ENCODE assay signal across 18 cellular contexts in the genomic region with DNA sequence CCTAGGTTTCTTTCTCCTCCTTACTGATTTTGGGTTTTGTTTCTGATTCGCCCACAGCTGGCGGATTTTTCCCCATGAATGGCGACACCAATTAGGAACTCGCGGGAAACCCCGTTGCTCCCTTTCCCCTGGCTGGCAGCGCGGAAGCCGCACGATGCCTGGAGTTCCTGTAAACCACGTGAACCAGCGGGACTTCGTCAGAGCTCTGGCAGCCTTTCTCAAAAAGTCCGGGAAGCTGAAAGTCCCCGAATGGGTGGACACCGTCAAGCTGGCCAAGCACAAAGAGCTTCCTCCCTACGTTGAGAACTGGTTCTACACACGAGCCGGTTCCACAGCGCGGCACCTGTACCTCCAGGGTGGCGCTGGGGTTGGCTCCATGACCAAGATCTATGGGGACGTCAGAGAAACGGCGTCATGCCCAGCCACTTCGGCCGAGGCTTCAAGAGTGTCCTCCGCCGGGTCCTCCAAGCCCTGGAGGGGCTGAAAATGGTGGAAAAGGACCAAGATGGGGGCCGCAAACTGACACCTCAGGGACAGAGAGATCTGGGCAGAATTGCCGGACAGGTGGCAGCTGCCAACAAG. TPM values are rescaled to one million over a fixed set of nuclear protein-coding genes. Genes with fewer than 3 reads are reported as not detected.
DNase-seq lines count a peak whose midpoint lies in the region; ATAC-seq and TF ChIP-seq lines count a peak whose summit lies in the region.
"Had no signal": no experiment of that assay in that cellular context is flagged by ENCODE, and none has a peak within 500 bp of the region (broad histone marks: within the 10 kb centered on the region; RNA-seq: fewer than 3 reads in every experiment).

No MANE protein-coding gene starts in this region.

- no peak overlapping the region for H4K8ac ChIP-seq in mesenchymal stem cell (ENCODE audit: low read length)

- H2BK5ac ChIP-seq in mesenchymal stem cell (ENCODE audit: low read depth, low read length, poor library complexity, severe bottlenecking): no peak overlapping the region

- H3K23ac ChIP-seq in mesenchymal stem cell (ENCODE audit: low read length in 2 of 2): no peak overlapping the region

- peaks cover 18% of the 10 kb centered on the region for H3K79me2 ChIP-seq in neural progenitor cell (ENCODE audit: low read depth)

- H2BK120ac ChIP-seq in mesenchymal stem cell (ENCODE audit: low read depth, low read length): no peak overlapping the region

- H3K36me3 ChIP-seq in mesenchymal stem cell (ENCODE audit: control insufficient read depth in 1 of 2, insufficient read depth in 2 of 2, low read depth in 1 of 2, low read length in 2 of 2) (no peaks in the 10 kb centered on the region), neural progenitor cell (no peaks in the 10 kb centered on the region)

- H3K27ac ChIP-seq in mesenchymal stem cell (ENCODE audit: low read length, poor library complexity, severe bottlenecking): no peak overlapping the region
- H3K27ac ChIP-seq in neural progenitor cell: no peak overlapping the region
- H3K27ac ChIP-seq: tibial nerve had no signal

- H3K4me1 ChIP-seq in mesenchymal stem cell (ENCODE audit: control insufficient read depth, insufficient read depth, low read depth, low read length) (peaks cover 6% of the 10 kb centered on the region), neural progenitor cell (peaks cover 4% of the 10 kb centered on the region)

- H3K18ac ChIP-seq in mesenchymal stem cell (ENCODE audit: low read depth in 1 of 2, low read length in 2 of 2): no peak overlapping the region

- H3K36me3 Mint-ChIP-seq in activated T-helper 1 cell treated with anti-CD3 and anti-CD28 coated beads, Interleukin-12 subunit alpha, Interleukin-12 subunit beta, Interleukin-2, Interleukin-4 antibody, amounts not matched to agents 30 ng/mL and 10 ng/mL and 1 ng/mL, durations not matched to agents 14 hours and 24 hours and 36 hours (ENCODE audit: low read depth): peaks cover 4% of the 10 kb centered on the region
- H3K36me3 Mint-ChIP-seq in neural progenitor cell: no peaks in the 10 kb centered on the region

- DNase-seq in Right ventricle myocardium inferior (ENCODE audit: missing footprints): peak; percentile 67
- DNase-seq in cardiac septum (ENCODE audit: low spot score): no peak
- DNase-seq in Right ventricle myocardium superior: peak; percentile 61
- DNase-seq in mesenchymal stem cell: no peak
- DNase-seq in ureter (ENCODE audit: low spot score): peak; percentile 43
- DNase-seq in activated T-helper 1 cell treated with anti-CD3 and anti-CD28 coated beads, Interleukin-12 subunit alpha, Interleukin-12 subunit beta, Interleukin-2, Interleukin-4 antibody, amounts not matched to agents 30 ng/mL and 10 ng/mL and 1 ng/mL, durations not matched to agents 14 hours and 24 hours and 36 hours (ENCODE audit: low spot score): no peak
- DNase-seq in SK-N-DZ (ENCODE audit: low spot score): no peak
- no peak for DNase-seq in neural progenitor cell (ENCODE audit: low spot score)
- DNase-seq: activated CD4-positive, alpha-beta T cell treated with anti-CD3 and anti-CD28 coated beads, Interleukin-2, amount 50 U/mL, for 48 hours; NCI-H1105; NCI-H446 treated with DMSO at 0.1 percent for 48 hours had no signal

- H2BK12ac ChIP-seq in mesenchymal stem cell (ENCODE audit: low read length in 2 of 2): no peak overlapping the region

- no peak for ATAC-seq in Right ventricle myocardium inferior
- no peak for ATAC-seq in Right ventricle myocardium superior (ENCODE audit: poor library complexity)
- ATAC-seq: naive thymus-derived CD8-positive, alpha-beta T cell; Panc1 had no signal

- no peak overlapping the region for H3K14ac ChIP-seq in mesenchymal stem cell (ENCODE audit: low read length in 2 of 2)

- H3K27me3 ChIP-seq in mesenchymal stem cell (ENCODE audit: control insufficient read depth in 1 of 2, insufficient read depth in 1 of 2, low read length in 2 of 2) (no peaks in the 10 kb centered on the region), neural progenitor cell (no peaks in the 10 kb centered on the region)

- H3K9me3 Mint-ChIP-seq in activated T-helper 1 cell treated with anti-CD3 and anti-CD28 coated beads, Interleukin-12 subunit alpha, Interleukin-12 subunit beta, Interleukin-2, Interleukin-4 antibody, amounts not matched to agents 30 ng/mL and 10 ng/mL and 1 ng/mL, durations not matched to agents 14 hours and 24 hours and 36 hours: no peaks in the 10 kb centered on the region
- peaks cover 2% of the 10 kb centered on the region for H3K9me3 Mint-ChIP-seq in neural progenitor cell
- H3K9me3 Mint-ChIP-seq: activated T-helper 2 cell treated with anti-CD3 and anti-CD28 coated beads, Interferon-gamma antibody, Interleukin-2, Interleukin-4, amounts not matched to agents 10 μg/mL and 5 μg/mL and 100 μg/mL, durations not matched to agents 14 hours and 24 hours and 36 hours; brain; naive thymus-derived CD8-positive, alpha-beta T cell; T-helper 2 cell treated with Interferon-gamma antibody and Interleukin-4, amounts not matched to agents 5 μg/mL and 100 μg/mL, for 36 hours had no signal

- H2AFZ ChIP-seq in mesenchymal stem cell (ENCODE audit: low read depth, low read length): no peak overlapping the region
- H2AFZ ChIP-seq in neural progenitor cell (replicated peaks): no peak overlapping the region

- H3K9me3 ChIP-seq in mesenchymal stem cell (ENCODE audit: control insufficient read depth, low read length) (no peaks in the 10 kb centered on the region), neural progenitor cell (ENCODE audit: low read depth) (no peaks in the 10 kb centered on the region)
- H3K9me3 ChIP-seq: tibial nerve had no signal

- H3K27ac Mint-ChIP-seq in activated T-helper 1 cell treated with anti-CD3 and anti-CD28 coated beads, Interleukin-12 subunit alpha, Interleukin-12 subunit beta, Interleukin-2, Interleukin-4 antibody, amounts not matched to agents 30 ng/mL and 10 ng/mL and 1 ng/mL, durations not matched to agents 14 hours and 24 hours and 36 hours: no peak overlapping the region
- no peak overlapping the region for H3K27ac Mint-ChIP-seq in neural progenitor cell
- H3K27ac Mint-ChIP-seq: activated T-helper 2 cell treated with anti-CD3 and anti-CD28 coated beads, Interferon-gamma antibody, Interleukin-2, Interleukin-4, amounts not matched to agents 10 μg/mL and 5 μg/mL and 100 μg/mL, durations not matched to agents 14 hours and 24 hours and 36 hours; brain; T-helper 2 cell treated with Interferon-gamma antibody and Interleukin-4, amounts not matched to agents 5 μg/mL and 100 μg/mL, for 36 hours had no signal

- WGBS in mesenchymal stem cell: 89% methylated on average over 30 of the region's 31 CpGs

- H3K9ac ChIP-seq in mesenchymal stem cell (ENCODE audit: low read length) (no peak overlapping the region), neural progenitor cell (no peak overlapping the region)

- H4K20me1 ChIP-seq in neural progenitor cell (ENCODE audit: low read depth): no peaks in the 10 kb centered on the region

- H2BK15ac ChIP-seq in mesenchymal stem cell (ENCODE audit: low read depth, poor library complexity, severe bottlenecking): peak overlapping the region; percentile 6

- H2AK5ac ChIP-seq in mesenchymal stem cell (ENCODE audit: low read length, severe bottlenecking): no peak overlapping the region

- peaks cover 2% of the 10 kb centered on the region for H3K27me3 Mint-ChIP-seq in activated T-helper 1 cell treated with anti-CD3 and anti-CD28 coated beads, Interleukin-12 subunit alpha, Interleukin-12 subunit beta, Interleukin-2, Interleukin-4 antibody, amounts not matched to agents 30 ng/mL and 10 ng/mL and 1 ng/mL, durations not matched to agents 14 hours and 24 hours and 36 hours (ENCODE audit: insufficient read depth)
- peaks cover 6% of the 10 kb centered on the region for H3K27me3 Mint-ChIP-seq in neural progenitor cell (ENCODE audit: insufficient read depth, low read depth)

- peaks cover 4% of the 10 kb centered on the region for H3K79me1 ChIP-seq in mesenchymal stem cell (replicated peaks; ENCODE audit: low read length, poor library complexity, severe bottlenecking)

- no peak overlapping the region for H4K91ac ChIP-seq in mesenchymal stem cell (ENCODE audit: low read length)

- H3F3A ChIP-seq in neural progenitor cell (ENCODE audit: low read depth): peaks cover 11% of the 10 kb centered on the region

- intact Hi-C loops in Right ventricle myocardium inferior (cut with DNase I) (loop anchor here (5.0 kb wide), 1 partner anchor 217 kb away; the partner anchor contains the start of gene ZNF133), cardiac septum (cut with DNase I) (loop anchor here (5.0 kb wide), 2 partner anchors 63 to 217 kb away; partner anchors contain the start of genes SMIM26 and ZNF133), Right ventricle myocardium superior (cut with DNase I) (no loop called here)
- intact Hi-C loops in activated T-helper 1 cell treated with anti-CD3 and anti-CD28 coated beads, Interleukin-12 subunit alpha, Interleukin-12 subunit beta, Interleukin-2, Interleukin-4 antibody, amounts not matched to agents 30 ng/mL and 10 ng/mL and 1 ng/mL, durations not matched to agents 14 hours and 24 hours and 36 hours (cut with micrococcal nuclease): loop anchor here (10.0 kb wide), 2 partner anchors 1000 to 1930 kb away; partner anchors contain the start of gene KIF16B

- H3K4me2 ChIP-seq in mesenchymal stem cell (ENCODE audit: low read length, poor library complexity, severe bottlenecking) (no peak overlapping the region), neural progenitor cell (no peak overlapping the region)
- H3K4me2 ChIP-seq: smooth muscle cell had no signal

- TF ChIP-seq CTCF in neural progenitor cell (IDR thresholded peaks at IDR 0.05): no peak

- peaks cover 32% of the 10 kb centered on the region for H3K4me1 Mint-ChIP-seq in activated T-helper 1 cell treated with anti-CD3 and anti-CD28 coated beads, Interleukin-12 subunit alpha, Interleukin-12 subunit beta, Interleukin-2, Interleukin-4 antibody, amounts not matched to agents 30 ng/mL and 10 ng/mL and 1 ng/mL, durations not matched to agents 14 hours and 24 hours and 36 hours (ENCODE audit: low read depth)
- H3K4me1 Mint-ChIP-seq in neural progenitor cell: peaks cover 16% of the 10 kb centered on the region

- H3K4me3 ChIP-seq in mesenchymal stem cell (ENCODE audit: insufficient read depth in 1 of 2, low read depth in 1 of 2, low read length in 2 of 2): no peak overlapping the region
- H3K4me3 ChIP-seq in neural progenitor cell: no peak overlapping the region
- H3K4me3 ChIP-seq: smooth muscle cell, tibial nerve had no signal

- no peak overlapping the region for H3K4me3 Mint-ChIP-seq in activated T-helper 1 cell treated with anti-CD3 and anti-CD28 coated beads, Interleukin-12 subunit alpha, Interleukin-12 subunit beta, Interleukin-2, Interleukin-4 antibody, amounts not matched to agents 30 ng/mL and 10 ng/mL and 1 ng/mL, durations not matched to agents 14 hours and 24 hours and 36 hours
- H3K4me3 Mint-ChIP-seq in neural progenitor cell: no peak overlapping the region
- H3K4me3 Mint-ChIP-seq: naive thymus-derived CD8-positive, alpha-beta T cell; T-helper 2 cell treated with Interferon-gamma antibody and Interleukin-4, amounts not matched to agents 5 μg/mL and 100 μg/mL, for 36 hours had no signal

- H3K4ac ChIP-seq in mesenchymal stem cell (ENCODE audit: low read depth in 1 of 2, low read length in 2 of 2): no peak overlapping the region

RNA-seq across cellular contexts. Expression of gene SEC23B, which starts 3.2 kb away (rescaled TPM):
- 8.9 TPM for total RNA-seq in Right ventricle myocardium inferior
- 15.4 TPM for total RNA-seq in cardiac septum
- 8.6 TPM for total RNA-seq in Right ventricle myocardium superior
- polyA plus RNA-seq in mesenchymal stem cell (2013, experiment 1 of 2): 22.5 TPM
- polyA plus RNA-seq in mesenchymal stem cell (2013, experiment 2 of 2): 22.8 TPM
- 63.2 TPM for total RNA-seq in ureter
- total RNA-seq in activated T-helper 1 cell treated with anti-CD3 and anti-CD28 coated beads, Interleukin-12 subunit alpha, Interleukin-12 subunit beta, Interleukin-2, Interleukin-4 antibody, amounts not matched to agents 30 ng/mL and 10 ng/mL and 1 ng/mL, durations not matched to agents 14 hours and 24 hours and 36 hours: 110 and 113 TPM in 2 replicates
- polyA plus RNA-seq in SK-N-DZ (2014; cell fraction: cytosol; rRNA removed): 67.8 and 72.9 TPM in 2 replicates
- 28.1 and 44.8 TPM in 2 replicates for polyA plus RNA-seq in SK-N-DZ (2014; cell fraction: nucleus; rRNA removed)
- 55.7 and 57.2 TPM in 2 replicates for total RNA-seq in neural progenitor cell (ENCODE audit: low replicate concordance)

RNA-seq across cellular contexts. Expression of gene RBBP9, which starts 7.5 kb away (rescaled TPM):
- total RNA-seq in Right ventricle myocardium inferior (5.1 TPM), cardiac septum (6.8 TPM), Right ventricle myocardium superior (4.5 TPM), ureter (10.7 TPM), neural progenitor cell (ENCODE audit: low replicate concordance) (29.5 and 45.8 TPM in 2 replicates)
- 9.2 TPM for polyA plus RNA-seq in mesenchymal stem cell (2013, experiment 1 of 2)
- polyA plus RNA-seq in mesenchymal stem cell (2013, experiment 2 of 2): 9.5 TPM
- total RNA-seq in activated T-helper 1 cell treated with anti-CD3 and anti-CD28 coated beads, Interleukin-12 subunit alpha, Interleukin-12 subunit beta, Interleukin-2, Interleukin-4 antibody, amounts not matched to agents 30 ng/mL and 10 ng/mL and 1 ng/mL, durations not matched to agents 14 hours and 24 hours and 36 hours: 18.6 and 18.7 TPM in 2 replicates
- polyA plus RNA-seq in SK-N-DZ (2014; cell fraction: cytosol; rRNA removed): 30.3 and 38.8 TPM in 2 replicates
- polyA plus RNA-seq in SK-N-DZ (2014; cell fraction: nucleus; rRNA removed): 14.8 and 19.4 TPM in 2 replicates

RNA-seq across cellular contexts. Expression of gene POLR3F, which starts 37.4 kb away (rescaled TPM):
- 7.7 TPM for total RNA-seq in Right ventricle myocardium inferior
- total RNA-seq in cardiac septum: 7.2 TPM
- total RNA-seq in Right ventricle myocardium superior: 5.2 TPM
- polyA plus RNA-seq in mesenchymal stem cell (2013, experiment 1 of 2): 6.6 TPM
- 6.9 TPM for polyA plus RNA-seq in mesenchymal stem cell (2013, experiment 2 of 2)
- total RNA-seq in ureter: 9.7 TPM
- total RNA-seq in activated T-helper 1 cell treated with anti-CD3 and anti-CD28 coated beads, Interleukin-12 subunit alpha, Interleukin-12 subunit beta, Interleukin-2, Interleukin-4 antibody, amounts not matched to agents 30 ng/mL and 10 ng/mL and 1 ng/mL, durations not matched to agents 14 hours and 24 hours and 36 hours: 13.4 and 16.6 TPM in 2 replicates
- 20.3 and 20.9 TPM in 2 replicates for polyA plus RNA-seq in SK-N-DZ (2014; cell fraction: cytosol; rRNA removed)
- polyA plus RNA-seq in SK-N-DZ (2014; cell fraction: nucleus; rRNA removed): 19.7 and 20.1 TPM in 2 replicates
- 20.9 and 28.5 TPM in 2 replicates for total RNA-seq in neural progenitor cell (ENCODE audit: low replicate concordance)

RNA-seq across cellular contexts. Expression of gene DZANK1, which starts 37.7 kb away (rescaled TPM):
- total RNA-seq in Right ventricle myocardium inferior (1.1 TPM), cardiac septum (0.38 TPM), Right ventricle myocardium superior (0.48 TPM), ureter (7.1 TPM), neural progenitor cell (ENCODE audit: low replicate concordance) (5.3 and 8.3 TPM in 2 replicates)
- polyA plus RNA-seq in mesenchymal stem cell (2013, experiment 1 of 2): 0.98 TPM
- 0.95 TPM for polyA plus RNA-seq in mesenchymal stem cell (2013, experiment 2 of 2)
- total RNA-seq in activated T-helper 1 cell treated with anti-CD3 and anti-CD28 coated beads, Interleukin-12 subunit alpha, Interleukin-12 subunit beta, Interleukin-2, Interleukin-4 antibody, amounts not matched to agents 30 ng/mL and 10 ng/mL and 1 ng/mL, durations not matched to agents 14 hours and 24 hours and 36 hours: 1.1 and 1.8 TPM in 2 replicates
- 5.4 and 6.2 TPM in 2 replicates for polyA plus RNA-seq in SK-N-DZ (2014; cell fraction: cytosol; rRNA removed)
- polyA plus RNA-seq in SK-N-DZ (2014; cell fraction: nucleus; rRNA removed): 5.4 and 7.7 TPM in 2 replicates

Comparison
In these comparisons a context has a peak if more than half of its experiments do, and no peak if none do; other contexts are left out.
1. DNase-seq: peak in Right ventricle myocardium inferior (single experiment), Right ventricle myocardium superior (single experiment) and ureter (single experiment); none in cardiac septum (single experiment), mesenchymal stem cell (single experiment), activated T-helper 1 cell treated with anti-CD3 and anti-CD28 coated beads, Interleukin-12 subunit alpha, Interleukin-12 subunit beta, Interleukin-2, Interleukin-4 antibody, amounts not matched to agents 30 ng/mL and 10 ng/mL and 1 ng/mL, durations not matched to agents 14 hours and 24 hours and 36 hours (single experiment), SK-N-DZ (single experiment) and neural progenitor cell (single experiment).